In the genomic region with DNA sequence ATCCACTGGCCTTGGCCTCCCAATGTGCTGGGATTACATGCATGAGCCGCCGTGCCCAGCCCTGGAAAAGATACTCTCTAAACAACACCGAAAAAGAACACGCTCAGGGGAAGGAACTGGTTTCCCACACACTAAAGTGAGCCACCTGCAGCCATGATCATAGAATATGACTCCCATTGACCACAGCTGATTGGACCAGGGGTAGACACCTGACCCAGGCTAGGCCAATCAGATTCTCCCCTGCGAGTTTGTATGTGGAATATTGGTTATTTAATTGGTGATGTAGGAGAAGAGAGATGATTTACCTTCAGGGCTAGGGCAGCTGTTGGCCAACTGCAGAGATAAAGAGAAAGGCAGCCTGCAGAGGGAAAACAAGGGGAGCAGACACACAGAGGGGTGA, we compare ENCODE assay signal across 21 cellular contexts. TPM values are rescaled to one million over a fixed set of nuclear protein-coding genes. Genes with fewer than 3 reads are reported as not detected.
A peak's percentile ranks its signal among the peaks of the same experiment; 100 is the strongest.
DNase-seq lines count a peak whose midpoint lies in the region; FAIRE-seq and TF ChIP-seq lines count a peak whose summit lies in the region.
"Had no signal": no experiment of that assay in that cellular context is flagged by ENCODE, and none has a peak within 500 bp of the region (broad histone marks: within the 10 kb centered on the region; RNA-seq: fewer than 3 reads in every experiment).

No MANE protein-coding gene starts in this region.

- H3K4me2 ChIP-seq in BLaER1 treated with 17β-estradiol and CSF1 and Interleukin-3, amounts not matched to agents 10 nM and 100 nM = peak overlapping the region; percentile 38 to 91 (median 72); a peak in 20 of 22 replicates

- H4K20me1 ChIP-seq in BLaER1 treated with 17β-estradiol and CSF1 and Interleukin-3, amounts not matched to agents 10 nM and 100 nM = 0 out of 22 replicates have a peak, but pooled peaks cover 0 to 4% (median 0%) of the 10 kb centered on the region in 11 experiments

- H3K9me3 ChIP-seq in BLaER1 treated with 17β-estradiol and CSF1 and Interleukin-3, amounts not matched to agents 10 nM and 100 nM (replicated peaks in 1 of 11) = no peaks in the 10 kb centered on the region
- H3K9me3 ChIP-seq: sigmoid colon, transverse colon had no signal

- FAIRE-seq in GM12891 (lab: Jason Lieb, UNC) = peak; percentile 67
- FAIRE-seq: bronchial epithelial cell, D721Med, GM12892 had no signal

- H3K36me3 ChIP-seq in BLaER1 treated with 17β-estradiol and CSF1 and Interleukin-3, amounts not matched to agents 10 nM and 100 nM = peaks cover 0 to 52% (median 39%) of the 10 kb centered on the region in 11 experiments; a peak in 19 of 22 replicates

- DNase-seq in GM12891 (ENCODE audit: insufficient read length, low spot score) = no peak
- DNase-seq in NCI-H69 (lab: John Stamatoyannopoulos, UW) = peak; percentile 18
- peak; percentile 6 for DNase-seq in dermis blood vessel endothelial cell
- no peak for DNase-seq in AG20443 (ENCODE audit: low spot score)
- no peak for DNase-seq in OCI-M1 (lab: John Stamatoyannopoulos, UW)
- no peak for DNase-seq in ureter (ENCODE audit: low spot score)
- DNase-seq: cortex of kidney; GDM1; H7; hippocampal formation; islet precursor cell; NCI-H1092 treated with DMSO at 0.1 percent for 48 hours; NCI-H524 treated with DMSO at 0.1 percent for 48 hours; sigmoid colon; stimulated activated naive CD4-positive, alpha-beta T cell treated with Interleukin-2 at 50 U/mL for 16 hours; transverse colon had no signal

- H3K9ac ChIP-seq in BLaER1 treated with 17β-estradiol and CSF1 and Interleukin-3, amounts not matched to agents 10 nM and 100 nM = peak overlapping the region in 9 of 11 experiments; percentile 15 to 78 (median 68); a peak in 14 of 22 replicates

- H3K27me3 ChIP-seq in BLaER1 treated with 17β-estradiol and CSF1 and Interleukin-3, amounts not matched to agents 10 nM and 100 nM = no peaks in the 10 kb centered on the region
- H3K27me3 ChIP-seq: sigmoid colon, transverse colon had no signal

- peaks cover 51 to 100% (median 80%) of the 10 kb centered on the region in 10 experiments for H3K4me1 ChIP-seq in BLaER1 treated with 17β-estradiol and CSF1 and Interleukin-3, amounts not matched to agents 10 nM and 100 nM
- H3K4me1 ChIP-seq: sigmoid colon had no signal

- peak overlapping the region; percentile 60 to 96 (median 83); a peak in 21 of 22 replicates for H3K27ac ChIP-seq in BLaER1 treated with 17β-estradiol and CSF1 and Interleukin-3, amounts not matched to agents 10 nM and 100 nM
- H3K27ac ChIP-seq: sigmoid colon had no signal

- no peak for TF ChIP-seq POLR2A in GM12891 (IDR thresholded peaks at IDR 0.05; ENCODE audit: low read depth, low read length)

- H3K4me3 ChIP-seq in BLaER1 treated with 17β-estradiol and CSF1 and Interleukin-3, amounts not matched to agents 10 nM and 100 nM = peak overlapping the region in 1 of 10 experiments; percentile 8; a peak in 1 of 20 replicates
- H3K4me3 ChIP-seq: lung, sigmoid colon, transverse colon had no signal

TF ChIP-seq in GM12891, 5 proteins besides CTCF, POLR2A, EP300 and RAD21:
- no peak for TF ChIP-seq TAF1 (IDR thresholded peaks at IDR 0.05; ENCODE audit: low read depth, low read length)
- no peak for TF ChIP-seq PAX5 (IDR thresholded peaks at IDR 0.05; ENCODE audit: insufficient read depth, low read length, severe bottlenecking)
- TF ChIP-seq POU2F2 (IDR thresholded peaks at IDR 0.05; ENCODE audit: low read depth, low read length) = no peak
- TF ChIP-seq SPI1 (IDR thresholded peaks at IDR 0.05; ENCODE audit: low read depth, low read length) = no peak
- TF ChIP-seq POLR2AphosphoS5 (IDR thresholded peaks at IDR 0.05; ENCODE audit: low read depth, low read length) = no peak
TF ChIP-seq in GM12891: peak in this region for 0.

RNA-seq across cellular contexts. Expression of gene GGA2, which starts 9.0 kb away (rescaled TPM):
- 65.5 TPM for polyA plus RNA-seq in GM12891 (2012; ENCODE audit: low read depth, missing spikeins)
- 32.1 and 41.4 TPM in 2 replicates for total RNA-seq in dermis blood vessel endothelial cell
- 99.4 TPM for total RNA-seq in ureter

RNA-seq across cellular contexts. Expression of gene EARS2, which starts 37.9 kb away (rescaled TPM):
- polyA plus RNA-seq in GM12891 (2012; ENCODE audit: low read depth, missing spikeins) = 16.2 TPM
- total RNA-seq in dermis blood vessel endothelial cell = 27.4 and 36.1 TPM in 2 replicates
- total RNA-seq in ureter = 45.6 TPM

RNA-seq across cellular contexts. Expression of gene UBFD1, which starts 38.2 kb away (rescaled TPM):
- polyA plus RNA-seq in GM12891 (2012; ENCODE audit: low read depth, missing spikeins) = 18.7 TPM
- total RNA-seq in dermis blood vessel endothelial cell (105 and 132 TPM in 2 replicates), ureter (51.3 TPM)

Comparison
In these comparisons a context has a peak if more than half of its experiments do, and no peak if none do; other contexts are left out.
1. DNase-seq: peak in NCI-H69 (single experiment) and dermis blood vessel endothelial cell (single experiment); none in GM12891 (single experiment), AG20443 (single experiment), OCI-M1 (single experiment) and ureter (single experiment).